Comparison of ENCODE assay signal across 30 cellular contexts in genomic region chr16:84110527-84110926, GRCh38. TPM values are rescaled to one million over a fixed set of nuclear protein-coding genes. Genes with fewer than 3 reads are reported as not detected.
DNase-seq lines count a peak whose midpoint lies in the region; ATAC-seq and TF ChIP-seq lines count a peak whose summit lies in the region.
"Had no signal": no experiment of that assay in that cellular context is flagged by ENCODE, and none has a peak within 500 bp of the region (broad histone marks: within the 10 kb centered on the region; RNA-seq: fewer than 3 reads in every experiment).

No MANE protein-coding gene starts in this region.

- H3K27ac Mint-ChIP-seq in brain = peak overlapping the region in 4 of 5 experiments; percentile 58 to 89 (median 70)
- H3K27ac Mint-ChIP-seq in type B pancreatic cell = peak overlapping the region; percentile 67

- H3K27me3 ChIP-seq in heart left ventricle (no peaks in the 10 kb centered on the region), right cardiac atrium (ENCODE audit: control insufficient read depth, insufficient read depth) (no peaks in the 10 kb centered on the region)
- H3K27me3 ChIP-seq: BE2C, esophagus squamous epithelium, stomach, thyroid gland had no signal

- H3K4me1 ChIP-seq in heart left ventricle = peaks cover 0 to 47% (median 28%) of the 10 kb centered on the region in 12 donors
- H3K4me1 ChIP-seq in right cardiac atrium (ENCODE audit: control insufficient read depth, insufficient read depth, low read length) = no peaks in the 10 kb centered on the region
- H3K4me1 ChIP-seq: BE2C had no signal

- H3K4me3 ChIP-seq in heart left ventricle (no peak overlapping the region), right cardiac atrium (ENCODE audit: low read length) (no peak overlapping the region)
- H3K4me3 ChIP-seq: esophagus squamous epithelium, GM23248, stomach, thyroid gland had no signal

- H3K27me3 Mint-ChIP-seq in brain (peaks cover 3% of the 10 kb centered on the region), type B pancreatic cell (no peaks in the 10 kb centered on the region)
- H3K27me3 Mint-ChIP-seq: naive thymus-derived CD4-positive, alpha-beta T cell had no signal

- H3K4me1 Mint-ChIP-seq in brain = peaks cover 50% of the 10 kb centered on the region
- H3K4me1 Mint-ChIP-seq in type B pancreatic cell (ENCODE audit: unreplicated experiment) = peaks cover 26% of the 10 kb centered on the region

- H3K4me3 Mint-ChIP-seq in brain (peak overlapping the region in 2 of 5 experiments; percentile 41 to 73), type B pancreatic cell (no peak overlapping the region)

- H3K27ac ChIP-seq in heart left ventricle (peak overlapping the region in 10 of 12 donors; percentile 15 to 87 (median 68)), right cardiac atrium (ENCODE audit: low read length) (no peak overlapping the region)
- H3K27ac ChIP-seq: GM23248, thyroid gland, VCaP had no signal

- H3K36me3 Mint-ChIP-seq in brain (peaks cover 22% of the 10 kb centered on the region), type B pancreatic cell (no peaks in the 10 kb centered on the region)

- H3K36me3 ChIP-seq in heart left ventricle = peaks cover 0 to 27% (median 11%) of the 10 kb centered on the region in 9 donors
- H3K36me3 ChIP-seq: BE2C, thyroid gland had no signal

- intact Hi-C loops in heart left ventricle (cut with DNase I) = no loop called here
- intact Hi-C loops in right cardiac atrium (cut with DNase I) = no loop called here

- DNase-seq in heart left ventricle (no peak), right cardiac atrium (no peak), type B pancreatic cell (ENCODE audit: extremely low spot score, unreplicated experiment) (no peak), 8988T (no peak)
- no peak for DNase-seq in activated CD4-positive, alpha-beta T cell treated with anti-CD3 and anti-CD28 coated beads for 4 hours
- DNase-seq: ACHN; activated CD4-positive, alpha-beta T cell treated with anti-CD3 and anti-CD28 coated beads, Interleukin-2, amount 50 U/mL, for 1 hour; activated effector memory CD4-positive, alpha-beta T cell treated with Interleukin-2 at 50 U/mL for 16 hours; BE2C; COR-L47; dermis blood vessel endothelial cell; DMS53; esophagus squamous epithelium; foreskin melanocyte; GF-D8; naive thymus-derived CD4-positive, alpha-beta T cell; NCI-H1105 treated with DMSO at 0.1 percent for 48 hours; NCI-H1930; NCI-H526; SHP77 treated with DMSO at 0.1 percent for 48 hours; small intestine; stomach; T-helper 9 cell; thyroid gland had no signal

- no peaks in the 10 kb centered on the region for H3K9me3 ChIP-seq in heart left ventricle
- no peaks in the 10 kb centered on the region for H3K9me3 ChIP-seq in right cardiac atrium (ENCODE audit: control insufficient read depth, low read length)
- H3K9me3 ChIP-seq: BE2C, esophagus squamous epithelium, stomach, thyroid gland had no signal

- TF ChIP-seq POLR2A in heart left ventricle (IDR thresholded peaks at IDR 0.05) = no peak

- ATAC-seq in heart left ventricle = no peak
- ATAC-seq in right cardiac atrium = no peak
- ATAC-seq in HG03354 (IDR thresholded peaks at IDR 0.05; ENCODE audit: poor library complexity, severe bottlenecking, unreplicated experiment) = peak; percentile 77
- ATAC-seq: left lobe of liver; naive thymus-derived CD4-positive, alpha-beta T cell had no signal

- 76 to 89% (median 86%) methylated on average over 3 of the region's 3 CpGs for WGBS in heart left ventricle, 4 donors
- 88% methylated on average over 3 of the region's 3 CpGs for WGBS in right cardiac atrium

- H3K9me3 Mint-ChIP-seq in brain (no peaks in the 10 kb centered on the region), type B pancreatic cell (no peaks in the 10 kb centered on the region)
- H3K9me3 Mint-ChIP-seq: naive thymus-derived CD4-positive, alpha-beta T cell had no signal

- TF ChIP-seq CTCF in heart left ventricle (IDR thresholded peaks at IDR 0.05) (no peak), brain (conservative IDR thresholded peaks at IDR 0.05) (no peak), type B pancreatic cell (conservative IDR thresholded peaks at IDR 0.05) (no peak)

RNA-seq across cellular contexts. Expression of gene MBTPS1, which starts 6.2 kb away (rescaled TPM):
- 10 to 100 TPM; 57.3 to 91.4 (median 68.6) TPM for total RNA-seq in heart left ventricle
- polyA plus RNA-seq in heart left ventricle = 10 to 100 TPM; 37.2 to 54.2 TPM
- total RNA-seq in right cardiac atrium = 100 to 1,000 TPM in 2 of 4 donors, 10 to 100 TPM in 2; 88.1 to 112 (median 102) TPM
- polyA plus RNA-seq in right cardiac atrium = 59.3 TPM
- polyA plus RNA-seq in brain (ENCODE audit: insufficient read depth, low read depth, low replicate concordance) = 71.6 TPM
- total RNA-seq in type B pancreatic cell (ENCODE audit: low replicate concordance) = 75.7 and 88.4 TPM in 2 replicates

RNA-seq across cellular contexts. Expression of gene HSDL1, which starts 34.5 kb away (rescaled TPM):
- 10 to 100 TPM; 15.8 to 46.8 (median 23.4) TPM for total RNA-seq in heart left ventricle
- polyA plus RNA-seq in heart left ventricle = 10 to 100 TPM; 12.8 to 16.1 TPM
- 10 to 100 TPM; 19.8 to 34.8 (median 26.5) TPM for total RNA-seq in right cardiac atrium
- polyA plus RNA-seq in right cardiac atrium = 15.0 TPM
- polyA plus RNA-seq in brain (ENCODE audit: insufficient read depth, low read depth, low replicate concordance) = 30.0 TPM
- total RNA-seq in type B pancreatic cell (ENCODE audit: low replicate concordance) = 22.9 and 36.4 TPM in 2 replicates

RNA-seq across cellular contexts. Expression of gene DNAAF1, which starts 34.6 kb away (rescaled TPM):
- under 1 TPM in 3 of 9 donors, not detected in 6; 0.20 to 0.32 (median 0.25) TPM for total RNA-seq in heart left ventricle
- polyA plus RNA-seq in heart left ventricle = under 1 TPM; 0.15 to 0.38 TPM
- total RNA-seq in right cardiac atrium = under 1 TPM in 2 of 4 donors, not detected in 2; 0.14 to 0.28 TPM
- polyA plus RNA-seq in right cardiac atrium = 0.68 TPM
- polyA plus RNA-seq in brain (ENCODE audit: insufficient read depth, low read depth, low replicate concordance) = 0.53 TPM
- 0.67 and 3.2 TPM in 2 replicates for total RNA-seq in type B pancreatic cell (ENCODE audit: low replicate concordance)
- total RNA-seq: GM23248, left lobe of liver, M059J had no signal
- polyA plus RNA-seq: GM23248 had no signal
